ENCODE assay signal across 2 cellular contexts in the genomic region with DNA sequence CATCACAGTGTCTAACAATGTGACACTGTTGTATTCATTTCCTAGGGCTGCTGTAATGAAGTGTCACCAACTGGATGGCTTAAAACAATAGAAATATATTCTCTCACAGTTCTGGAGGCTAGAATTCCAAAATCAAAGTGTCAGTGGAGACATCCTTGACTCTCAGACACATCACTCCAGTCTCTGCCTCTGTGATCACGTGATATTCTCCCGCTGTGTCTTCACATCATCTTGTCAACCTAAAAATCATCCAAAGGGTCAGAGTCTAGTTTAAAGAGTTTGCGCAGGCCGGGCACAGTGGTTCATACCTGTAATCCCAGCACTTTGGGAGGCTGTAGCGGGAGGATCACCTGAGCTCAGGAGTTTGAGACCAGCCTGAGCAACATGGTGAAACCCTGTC.
TF ChIP-seq lines count a peak whose summit lies in the region.

No MANE protein-coding gene starts in this region.

TF ChIP-seq in HepG2, 621 proteins besides CTCF, POLR2A, EP300 and RAD21:
- TF ChIP-seq ZFX (CRISPR knock-in tag; IDR thresholded peaks at IDR 0.05; ENCODE audit: low read depth) (no peak), RAD51 (IDR thresholded peaks at IDR 0.05; ENCODE audit: borderline replicate concordance) (peak; percentile 68; the same call in 1 of the 2 replicates)

TF ChIP-seq in K562, 482 proteins besides CTCF, POLR2A, EP300 and RAD21:
- TF ChIP-seq POLR3A (IDR thresholded peaks at IDR 0.05; ENCODE audit: borderline replicate concordance, extremely low read depth, insufficient read depth, insufficient read length) (no peak), WHSC1 (IDR thresholded peaks at IDR 0.05; ENCODE audit: low read length) (no peak), KDM2B (CRISPR knock-in tag; IDR thresholded peaks at IDR 0.05) (no peak), RAD51 (IDR thresholded peaks at IDR 0.05; ENCODE audit: borderline replicate concordance, low read depth) (peak; percentile 77), ADNP (tag; IDR thresholded peaks at IDR 0.05) (no peak), ZNF124 (CRISPR knock-in tag; IDR thresholded peaks at IDR 0.05) (no peak), TOE1 (IDR thresholded peaks at IDR 0.05; ENCODE audit: borderline replicate concordance) (0 out of 2 replicates have a peak, but pooled peaks have one; percentile 41), TOE1 (CRISPR knock-in tag; IDR thresholded peaks at IDR 0.05; ENCODE audit: borderline replicate concordance, low read depth) (no peak), TGIF2 (CRISPR knock-in tag; IDR thresholded peaks at IDR 0.05) (no peak), KAT7 (CRISPR knock-in tag; IDR thresholded peaks at IDR 0.05; ENCODE audit: borderline replicate concordance) (no peak)
- TF ChIP-seq, protein P1, sequence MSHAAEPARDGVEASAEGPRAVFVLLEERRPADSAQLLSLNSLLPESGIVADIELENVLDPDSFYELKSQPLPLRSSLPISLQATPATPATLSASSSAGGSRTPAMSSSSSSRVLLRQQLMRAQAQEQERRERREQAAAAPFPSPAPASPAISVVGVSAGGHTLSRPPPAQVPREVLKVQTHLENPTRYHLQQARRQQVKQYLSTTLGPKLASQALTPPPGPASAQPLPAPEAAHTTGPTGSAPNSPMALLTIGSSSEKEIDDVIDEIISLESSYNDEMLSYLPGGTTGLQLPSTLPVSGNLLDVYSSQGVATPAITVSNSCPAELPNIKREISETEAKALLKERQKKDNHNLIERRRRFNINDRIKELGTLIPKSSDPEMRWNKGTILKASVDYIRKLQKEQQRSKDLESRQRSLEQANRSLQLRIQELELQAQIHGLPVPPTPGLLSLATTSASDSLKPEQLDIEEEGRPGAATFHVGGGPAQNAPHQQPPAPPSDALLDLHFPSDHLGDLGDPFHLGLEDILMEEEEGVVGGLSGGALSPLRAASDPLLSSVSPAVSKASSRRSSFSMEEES (CRISPR knock-in tag; IDR thresholded peaks at IDR 0.05), result peak; percentile 90
- TF ChIP-seq, protein P2, sequence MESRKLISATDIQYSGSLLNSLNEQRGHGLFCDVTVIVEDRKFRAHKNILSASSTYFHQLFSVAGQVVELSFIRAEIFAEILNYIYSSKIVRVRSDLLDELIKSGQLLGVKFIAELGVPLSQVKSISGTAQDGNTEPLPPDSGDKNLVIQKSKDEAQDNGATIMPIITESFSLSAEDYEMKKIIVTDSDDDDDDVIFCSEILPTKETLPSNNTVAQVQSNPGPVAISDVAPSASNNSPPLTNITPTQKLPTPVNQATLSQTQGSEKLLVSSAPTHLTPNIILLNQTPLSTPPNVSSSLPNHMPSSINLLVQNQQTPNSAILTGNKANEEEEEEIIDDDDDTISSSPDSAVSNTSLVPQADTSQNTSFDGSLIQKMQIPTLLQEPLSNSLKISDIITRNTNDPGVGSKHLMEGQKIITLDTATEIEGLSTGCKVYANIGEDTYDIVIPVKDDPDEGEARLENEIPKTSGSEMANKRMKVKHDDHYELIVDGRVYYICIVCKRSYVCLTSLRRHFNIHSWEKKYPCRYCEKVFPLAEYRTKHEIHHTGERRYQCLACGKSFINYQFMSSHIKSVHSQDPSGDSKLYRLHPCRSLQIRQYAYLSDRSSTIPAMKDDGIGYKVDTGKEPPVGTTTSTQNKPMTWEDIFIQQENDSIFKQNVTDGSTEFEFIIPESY (CRISPR knock-in tag; IDR thresholded peaks at IDR 0.05), result no peak
